ENCODE assay signal across 8 cellular contexts in genomic region chrX:40099046-40099968, GRCh38. TPM values are rescaled to one million over a fixed set of nuclear protein-coding genes. Genes with fewer than 3 reads are reported as not detected.
A peak's percentile ranks its signal among the peaks of the same experiment; 100 is the strongest.
DNase-seq lines count a peak whose midpoint lies in the region; ATAC-seq and TF ChIP-seq lines count a peak whose summit lies in the region.

No MANE protein-coding gene starts in this region.

- H3K9ac ChIP-seq in duodenal mucosa (ENCODE audit: low read depth in 1 of 2, low read length in 2 of 2) = peak overlapping the region; percentile 26 to 54

- in situ Hi-C loops in Caki2 (cut with HindIII; ENCODE audit: low pct_unique_long_range_greater_than_20kb, low sequenced_read_pairs) = no loop called here

- H3K27me3 ChIP-seq in duodenal mucosa (ENCODE audit: control insufficient read depth in 1 of 2, insufficient read depth in 2 of 2, low read length in 2 of 2) = no peaks in the 10 kb centered on the region
- H3K27me3 ChIP-seq in muscle layer of duodenum (ENCODE audit: low read depth, low read length) = no peaks in the 10 kb centered on the region

- H3K4me1 ChIP-seq in duodenal mucosa (ENCODE audit: control insufficient read depth in 1 of 2, insufficient read depth in 2 of 2, low read length in 2 of 2) = peaks cover 0 to 7% of the 10 kb centered on the region in 2 donors
- H3K4me1 ChIP-seq in muscle layer of duodenum (ENCODE audit: control insufficient read depth in 1 of 2, insufficient read depth in 2 of 2, low read length in 2 of 2) = peaks cover 6 to 7% of the 10 kb centered on the region in 2 donors

- H3K9me3 ChIP-seq in duodenal mucosa (ENCODE audit: control insufficient read depth in 1 of 2, low read length in 2 of 2) (no peaks in the 10 kb centered on the region), muscle layer of duodenum (ENCODE audit: control insufficient read depth in 1 of 2, low read length in 2 of 2) (no peaks in the 10 kb centered on the region)

- H3K36me3 ChIP-seq in duodenal mucosa (ENCODE audit: control insufficient read depth in 1 of 2, insufficient read depth in 2 of 2, low read length in 2 of 2) (no peaks in the 10 kb centered on the region), muscle layer of duodenum (ENCODE audit: control insufficient read depth in 1 of 2, insufficient read depth in 2 of 2, low read length in 2 of 2) (no peaks in the 10 kb centered on the region)

- H3K27ac ChIP-seq in duodenal mucosa (ENCODE audit: low read depth, low read length) = peak overlapping the region; percentile 20
- no peak overlapping the region for H3K27ac ChIP-seq in muscle layer of duodenum (ENCODE audit: low read length)

- H3K4me3 ChIP-seq in LNCaP clone FGC (ENCODE audit: low read depth, low read length) = peak overlapping the region; percentile 63
- H3K4me3 ChIP-seq in duodenal mucosa (ENCODE audit: low read depth in 1 of 2, low read length in 2 of 2) = peak overlapping the region; percentile 53 to 63
- H3K4me3 ChIP-seq in muscle layer of duodenum (ENCODE audit: low read depth in 1 of 2, low read length in 2 of 2) = peak overlapping the region; percentile 30 to 53

- no peak for TF ChIP-seq CTCF in LNCaP clone FGC (IDR thresholded peaks at IDR 0.05; ENCODE audit: control insufficient read depth, extremely low read depth, insufficient read depth)

- DNase-seq in Caki2 (ENCODE audit: low read depth) = peak; percentile 46
- DNase-seq in LNCaP clone FGC (ENCODE audit: low read depth) = no peak
- DNase-seq in T-helper 9 cell = peak; percentile 42
- no peak for DNase-seq in effector CD4-positive, alpha-beta T cell

- ATAC-seq in GM21515 (IDR thresholded peaks at IDR 0.05; ENCODE audit: unreplicated experiment) (peak; percentile 31), GM21825 (IDR thresholded peaks at IDR 0.05; ENCODE audit: unreplicated experiment) (no peak)

RNA-seq across cellular contexts. Expression of gene BCOR, which starts 1.5 kb away (rescaled TPM):
- total RNA-seq in Caki2 (2014; rRNA removed; shearing (Covaris generic); ENCODE audit: low replicate concordance) = 9.9 and 13.9 TPM in 2 replicates

Comparison
In these comparisons a context has a peak if more than half of its experiments do, and no peak if none do; other contexts are left out.
1. DNase-seq: peak in Caki2 (single experiment) and T-helper 9 cell (single experiment); none in LNCaP clone FGC (single experiment) and effector CD4-positive, alpha-beta T cell (single experiment).
2. Peak in every context shown above with its lines, with median percentiles within 50 percentile points of each other: H3K4me3 ChIP-seq.